ENCODE assay signal across 17 cellular contexts in the genomic region with DNA sequence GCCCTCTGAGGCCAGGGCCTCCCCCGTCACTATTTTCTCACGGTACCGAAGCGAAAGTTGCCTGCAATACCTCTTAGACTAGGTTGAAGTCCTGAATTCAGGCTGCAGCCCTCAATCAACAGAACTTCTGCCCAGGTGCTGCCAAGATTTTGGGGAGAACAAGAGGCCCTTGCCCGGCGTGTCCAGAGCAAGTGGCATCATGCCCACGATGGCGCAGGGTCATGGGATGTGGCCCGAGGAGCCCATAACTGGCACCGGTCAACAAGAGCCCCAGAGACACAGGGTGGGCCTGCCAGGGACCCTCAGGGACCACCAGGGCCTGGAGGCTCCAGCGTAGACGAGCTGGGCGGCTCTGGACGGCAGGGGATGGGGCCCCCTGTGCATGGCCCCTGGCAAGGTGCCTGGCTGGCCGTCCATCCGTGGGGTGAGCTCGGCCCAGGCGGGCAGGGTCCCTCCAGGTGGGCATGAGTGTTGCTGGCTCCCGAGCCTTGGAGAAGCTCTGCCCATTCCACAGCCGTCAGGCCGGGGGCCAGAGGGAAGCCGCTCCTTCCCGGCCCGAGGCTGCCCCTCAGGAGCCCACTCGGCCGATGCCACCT. TPM values are rescaled to one million over a fixed set of nuclear protein-coding genes. Genes with fewer than 3 reads are reported as not detected.
A peak's percentile ranks its signal among the peaks of the same experiment; 100 is the strongest.
DNase-seq lines count a peak whose midpoint lies in the region; ATAC-seq and TF ChIP-seq lines count a peak whose summit lies in the region.
"Had no signal": no experiment of that assay in that cellular context is flagged by ENCODE, and none has a peak within 500 bp of the region (broad histone marks: within the 10 kb centered on the region; RNA-seq: fewer than 3 reads in every experiment).

No MANE protein-coding gene starts in this region.

- H3K4me3 ChIP-seq in osteoblast (ENCODE audit: insufficient read depth, low read length) (no peak overlapping the region), uterus (no peak overlapping the region)
- H3K4me3 ChIP-seq in naive thymus-derived CD4-positive, alpha-beta T cell (ENCODE audit: low read length) = no peak overlapping the region
- H3K4me3 ChIP-seq: SK-N-MC had no signal

- H3K4me3 Mint-ChIP-seq in endothelial cell (ENCODE audit: unreplicated experiment) = no peak overlapping the region
- no peak overlapping the region for H3K4me3 Mint-ChIP-seq in naive thymus-derived CD4-positive, alpha-beta T cell

- no peak for TF ChIP-seq CTCF in endothelial cell (IDR thresholded peaks at IDR 0.05; ENCODE audit: unreplicated experiment)
- TF ChIP-seq CTCF in osteoblast (IDR thresholded peaks at IDR 0.05; ENCODE audit: extremely low read depth, low read depth, low read length) = no peak
- TF ChIP-seq CTCF in uterus (IDR thresholded peaks at IDR 0.05) = no peak

- peak; percentile 64 for DNase-seq in Right ventricle myocardium inferior (ENCODE audit: missing footprints)
- DNase-seq in left cardiac atrium = no peak
- no peak for DNase-seq in endothelial cell (ENCODE audit: low spot score)
- DNase-seq in osteoblast (ENCODE audit: insufficient read length, low spot score, missing footprints) = peak; percentile 63
- peak in 1 of 2 donors; percentile 42 for DNase-seq in uterus
- no peak for DNase-seq in naive thymus-derived CD4-positive, alpha-beta T cell
- DNase-seq: H7, KBM-7, NCI-H1048, NCI-H146, NCI-H226, NCI-H526 treated with DMSO at 0.1 percent for 48 hours, OCI-M1 had no signal

- peaks cover 6% of the 10 kb centered on the region for H3K79me2 ChIP-seq in osteoblast (ENCODE audit: insufficient read depth, low read length)

- H3K27ac Mint-ChIP-seq in endothelial cell (ENCODE audit: unreplicated experiment) = peak overlapping the region; percentile 72
- H3K27ac Mint-ChIP-seq in naive thymus-derived CD4-positive, alpha-beta T cell = no peak overlapping the region

- no peak for ATAC-seq in Right ventricle myocardium inferior
- ATAC-seq in left cardiac atrium = no peak
- no peak for ATAC-seq in naive thymus-derived CD4-positive, alpha-beta T cell
- ATAC-seq in GM18909 (IDR thresholded peaks at IDR 0.05; ENCODE audit: poor library complexity, unreplicated experiment) = no peak
- ATAC-seq in GM21723 (IDR thresholded peaks at IDR 0.05; ENCODE audit: unreplicated experiment) = no peak

- intact Hi-C loops in Right ventricle myocardium inferior (cut with DNase I) = no loop called here
- intact Hi-C loops in left cardiac atrium (cut with DNase I) = loop anchor here (2.0 to 5.0 kb wide), 3 partner anchors 44 to 408 kb away; a partner anchor contains a TSS
- intact Hi-C loops in uterus (cut with DNase I; ENCODE audit: low total_unique reads) = loop anchor here (5.0 kb wide), 1 partner anchor 129 kb away; no protein-coding TSS in a partner anchor
- intact Hi-C loops in naive thymus-derived CD4-positive, alpha-beta T cell (cut with micrococcal nuclease) = loop anchor here (5.0 to 10.0 kb wide), 5 partner anchors 44 to 666 kb away; a partner anchor contains a TSS

- no peaks in the 10 kb centered on the region for H3K9me3 Mint-ChIP-seq in endothelial cell (ENCODE audit: unreplicated experiment)
- H3K9me3 Mint-ChIP-seq in naive thymus-derived CD4-positive, alpha-beta T cell = peaks cover 0 to 1% (median 0%) of the 10 kb centered on the region in 11 donors

- H3K4me1 Mint-ChIP-seq in endothelial cell (ENCODE audit: unreplicated experiment) = peaks cover 32% of the 10 kb centered on the region
- H3K4me1 Mint-ChIP-seq in naive thymus-derived CD4-positive, alpha-beta T cell = peaks cover 13 to 30% (median 23%) of the 10 kb centered on the region in 7 donors

- peaks cover 15% of the 10 kb centered on the region for H3K36me3 Mint-ChIP-seq in endothelial cell (ENCODE audit: low read depth, unreplicated experiment)
- peaks cover 0 to 15% (median 0%) of the 10 kb centered on the region in 5 donors for H3K36me3 Mint-ChIP-seq in naive thymus-derived CD4-positive, alpha-beta T cell

- H3K4me1 ChIP-seq in osteoblast (ENCODE audit: insufficient read depth, low read length) (peaks cover 42% of the 10 kb centered on the region), uterus (peaks cover 11 to 20% of the 10 kb centered on the region in 2 donors)
- peaks cover 10 to 11% of the 10 kb centered on the region in 2 donors for H3K4me1 ChIP-seq in naive thymus-derived CD4-positive, alpha-beta T cell (ENCODE audit: control insufficient read depth in 2 of 2, insufficient read depth in 2 of 2, low read length in 2 of 2)

- H2AFZ ChIP-seq in osteoblast (ENCODE audit: low read length) = no peak overlapping the region

- H3K9me3 ChIP-seq in osteoblast (ENCODE audit: low read depth, low read length) = no peaks in the 10 kb centered on the region
- no peaks in the 10 kb centered on the region for H3K9me3 ChIP-seq in uterus
- no peaks in the 10 kb centered on the region for H3K9me3 ChIP-seq in naive thymus-derived CD4-positive, alpha-beta T cell (ENCODE audit: control insufficient read depth in 2 of 3, low read length in 3 of 3)

- peaks cover 29% of the 10 kb centered on the region for H4K20me1 ChIP-seq in osteoblast (ENCODE audit: insufficient read depth, low read length)

- CTCF ChIA-PET in naive thymus-derived CD4-positive, alpha-beta T cell (lab: Charles Lee) = interaction anchor here (1.3 kb wide), 1 partner anchor 293 kb away, joined by 4 read pairs; no protein-coding TSS in a partner anchor

- POLR2A ChIA-PET in naive thymus-derived CD4-positive, alpha-beta T cell (lab: Charles Lee) = no interaction called here

- H3K27ac ChIP-seq in osteoblast (ENCODE audit: low read depth, low read length) (no peak overlapping the region), uterus (peak overlapping the region; percentile 87 to 88)
- no peak overlapping the region for H3K27ac ChIP-seq in naive thymus-derived CD4-positive, alpha-beta T cell (ENCODE audit: low read depth, low read length)
- H3K27ac ChIP-seq: 22Rv1, SK-N-MC had no signal

- H3K27me3 ChIP-seq in osteoblast (ENCODE audit: insufficient read depth, low read length) (no peaks in the 10 kb centered on the region), uterus (no peaks in the 10 kb centered on the region)
- no peaks in the 10 kb centered on the region for H3K27me3 ChIP-seq in naive thymus-derived CD4-positive, alpha-beta T cell (ENCODE audit: control insufficient read depth in 2 of 2, insufficient read depth in 2 of 2, low read length in 2 of 2)

- H3K4me2 ChIP-seq in osteoblast (ENCODE audit: insufficient read depth, low read length) = no peak overlapping the region

- no peak for TF ChIP-seq POLR2A in uterus (IDR thresholded peaks at IDR 0.05)

- H3K27me3 Mint-ChIP-seq in endothelial cell (ENCODE audit: unreplicated experiment) = peaks cover 55% of the 10 kb centered on the region
- H3K27me3 Mint-ChIP-seq in naive thymus-derived CD4-positive, alpha-beta T cell = peaks cover 0 to 3% (median 0%) of the 10 kb centered on the region in 5 donors

- H3K36me3 ChIP-seq in osteoblast (ENCODE audit: insufficient read depth, low read length) (peaks cover 35% of the 10 kb centered on the region), uterus (no peaks in the 10 kb centered on the region)
- peaks cover 0 to 16% (median 0%) of the 10 kb centered on the region in 3 experiments for H3K36me3 ChIP-seq in naive thymus-derived CD4-positive, alpha-beta T cell (ENCODE audit: control insufficient read depth in 2 of 3, insufficient read depth in 3 of 3, low read length in 3 of 3)

RNA-seq across cellular contexts. Expression of a gene that starts 45.1 kb away (rescaled TPM):
- 189 TPM for total RNA-seq in Right ventricle myocardium inferior
- 100 to 1,000 TPM; 165 to 175 TPM for total RNA-seq in left cardiac atrium
- 19.8 TPM for total RNA-seq in endothelial cell (ENCODE audit: unreplicated experiment)
- 417 and 480 TPM in 2 replicates for total RNA-seq in osteoblast
- total RNA-seq in uterus = 100 to 1,000 TPM; 128 to 287 (median 199) TPM
- total RNA-seq in naive thymus-derived CD4-positive, alpha-beta T cell = 1 to 10 TPM; 2.4 to 5.5 (median 3.2) TPM
- under 1 TPM in 1 of 2 donors, not detected in 1; 0.38 TPM for polyA plus RNA-seq in naive thymus-derived CD4-positive, alpha-beta T cell

RNA-seq across cellular contexts. Expression of a gene that starts 59.8 kb away (rescaled TPM):
- total RNA-seq in Right ventricle myocardium inferior (9.8 TPM), left cardiac atrium (10 to 100 TPM; 10.5 to 14.1 TPM), endothelial cell (ENCODE audit: unreplicated experiment) (321 TPM), osteoblast (1.8 and 2.9 TPM in 2 replicates), uterus (100 to 1,000 TPM in 1 of 4 donors, 10 to 100 TPM in 2, 1 to 10 TPM in 1; 1.8 to 143 (median 33.2) TPM)
- total RNA-seq in naive thymus-derived CD4-positive, alpha-beta T cell = 1 to 10 TPM in 4 of 5 experiments, under 1 TPM in 1; 0.62 to 3.3 (median 1.6) TPM
- polyA plus RNA-seq in naive thymus-derived CD4-positive, alpha-beta T cell = under 1 TPM in 1 of 2 donors, not detected in 1; 0.08 TPM

Comparison
In these comparisons a context has a peak if more than half of its experiments do, and no peak if none do; other contexts are left out.
1. DNase-seq: peak in Right ventricle myocardium inferior (single experiment) and osteoblast (single experiment); none in left cardiac atrium (single experiment), endothelial cell (single experiment) and naive thymus-derived CD4-positive, alpha-beta T cell (0 of 9).
2. H3K27ac ChIP-seq: peak in uterus (2 of 2); none in osteoblast (single experiment) and naive thymus-derived CD4-positive, alpha-beta T cell (single experiment).